ENCODE assay signal across 22 cellular contexts in the genomic region with DNA sequence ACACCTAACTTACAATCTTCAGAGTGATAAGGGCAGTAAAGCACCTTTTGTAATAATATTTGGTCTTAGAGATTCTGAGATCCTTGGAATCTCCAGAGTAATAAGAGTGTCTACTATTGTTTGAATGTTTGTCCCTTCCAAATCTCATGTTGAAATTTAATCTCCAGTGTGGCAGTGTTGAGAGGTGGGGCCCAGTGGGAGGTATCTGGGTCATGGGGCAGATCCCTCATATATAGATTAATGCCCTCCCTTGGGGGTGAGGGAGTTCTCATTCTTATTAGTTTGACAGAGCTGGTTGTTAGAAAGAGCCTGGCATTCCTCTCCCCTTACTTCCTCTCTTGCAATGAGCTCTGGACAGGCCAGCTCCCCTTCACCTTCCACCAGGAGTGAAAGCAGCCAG. TPM values are rescaled to one million over a fixed set of nuclear protein-coding genes. Genes with fewer than 3 reads are reported as not detected.
DNase-seq lines count a peak whose midpoint lies in the region; ATAC-seq and TF ChIP-seq lines count a peak whose summit lies in the region.
"Had no signal": no experiment of that assay in that cellular context is flagged by ENCODE, and none has a peak within 500 bp of the region (broad histone marks: within the 10 kb centered on the region; RNA-seq: fewer than 3 reads in every experiment).

No MANE protein-coding gene starts in this region.

- H3K27me3 ChIP-seq in body of pancreas = no peaks in the 10 kb centered on the region
- no peaks in the 10 kb centered on the region for H3K27me3 ChIP-seq in subcutaneous abdominal adipose tissue (ENCODE audit: control insufficient read depth in 5 of 5, insufficient read depth in 4 of 5, low read length in 5 of 5)
- H3K27me3 ChIP-seq: BE2C; BLaER1 treated with 17β-estradiol and CSF1 and Interleukin-3, amounts not matched to agents 10 nM and 100 nM had no signal

- TF ChIP-seq CTCF in body of pancreas (IDR thresholded peaks at IDR 0.05) = no peak

- H3K4me1 ChIP-seq in body of pancreas (peaks cover 4% of the 10 kb centered on the region), subcutaneous abdominal adipose tissue (ENCODE audit: control insufficient read depth in 5 of 5, insufficient read depth in 5 of 5, low read length in 5 of 5) (peaks cover 0 to 15% (median 6%) of the 10 kb centered on the region in 5 donors)
- H3K4me1 ChIP-seq: A549; BE2C; BLaER1 treated with 17β-estradiol and CSF1 and Interleukin-3, amounts not matched to agents 10 nM and 100 nM had no signal

- H3K36me3 Mint-ChIP-seq in activated naive CD4-positive, alpha-beta T cell treated with anti-CD3 and anti-CD28 coated beads, Interleukin-2, amount 50 U/mL, for 72 hours = no peaks in the 10 kb centered on the region
- H3K36me3 Mint-ChIP-seq: CD8-positive, alpha-beta memory T cell had no signal

- H3K36me3 ChIP-seq in body of pancreas (replicated peaks in 1 of 2; ENCODE audit: insufficient read depth in 1 of 2, low read depth in 2 of 2) = no peaks in the 10 kb centered on the region
- peaks cover 10 to 61% (median 38%) of the 10 kb centered on the region in 5 donors for H3K36me3 ChIP-seq in subcutaneous abdominal adipose tissue (ENCODE audit: control insufficient read depth in 5 of 5, insufficient read depth in 5 of 5, low read length in 5 of 5)
- H3K36me3 ChIP-seq: BE2C; BLaER1 treated with 17β-estradiol and CSF1 and Interleukin-3, amounts not matched to agents 10 nM and 100 nM had no signal

- H3K4me3 ChIP-seq in body of pancreas (no peak overlapping the region), subcutaneous abdominal adipose tissue (ENCODE audit: low read depth in 1 of 5, low read length in 5 of 5) (no peak overlapping the region)
- H3K4me3 ChIP-seq: A549; BLaER1 treated with 17β-estradiol and CSF1 and Interleukin-3, amounts not matched to agents 10 nM and 100 nM; GM12878; GM23338; HAP-1 had no signal

- H3K27ac ChIP-seq in body of pancreas = peak overlapping the region in 3 of 4 donors; percentile 2 to 45 (median 21)
- H3K27ac ChIP-seq in subcutaneous abdominal adipose tissue (ENCODE audit: low read depth, low read length) = peak overlapping the region; percentile 55
- H3K27ac ChIP-seq: A549; BLaER1 treated with 17β-estradiol and CSF1 and Interleukin-3, amounts not matched to agents 10 nM and 100 nM had no signal

- DNase-seq in NCI-H82 (lab: John Stamatoyannopoulos, UW) (peak; percentile 10), NCI-H82 treated with DMSO at 0.1 percent for 48 hours (lab: John Stamatoyannopoulos, UW; ENCODE audit: unreplicated experiment) (no peak), body of pancreas (no peak), mucosa of gallbladder (ENCODE audit: low spot score) (no peak)
- DNase-seq in activated naive CD4-positive, alpha-beta T cell treated with anti-CD3 and anti-CD28 coated beads, Interleukin-2, amount 50 U/mL, for 72 hours (ENCODE audit: low spot score in 2 of 2) = no peak
- DNase-seq: 8988T; ACHN; AML-193; BE2C; CD4-positive, alpha-beta T cell; CD8-positive, alpha-beta memory T cell; DMS 273 treated with DMSO at 0.1 percent for 48 hours; DMS79; EL; GDM1 had no signal

- TF ChIP-seq POLR2A in body of pancreas (IDR thresholded peaks at IDR 0.05) = no peak

- intact Hi-C loops in body of pancreas (cut with DNase I) = no loop called here

- ATAC-seq in body of pancreas = peak; percentile 27
- no peak for ATAC-seq in activated naive CD4-positive, alpha-beta T cell treated with anti-CD3 and anti-CD28 coated beads, Interleukin-2, amount 50 U/mL, for 72 hours
- ATAC-seq: A549, GM12878, GM23338 had no signal

- no peaks in the 10 kb centered on the region for H3K9me3 ChIP-seq in body of pancreas
- no peaks in the 10 kb centered on the region for H3K9me3 ChIP-seq in subcutaneous abdominal adipose tissue (ENCODE audit: control insufficient read depth in 5 of 5, low read length in 5 of 5)
- H3K9me3 ChIP-seq: A549; BE2C; BLaER1 treated with 17β-estradiol and CSF1 and Interleukin-3, amounts not matched to agents 10 nM and 100 nM; HAP-1 had no signal

- H3K9ac ChIP-seq in subcutaneous abdominal adipose tissue (ENCODE audit: low read length in 5 of 5) = no peak overlapping the region
- H3K9ac ChIP-seq: BLaER1 treated with 17β-estradiol and CSF1 and Interleukin-3, amounts not matched to agents 10 nM and 100 nM had no signal

- no peaks in the 10 kb centered on the region for H3K9me3 Mint-ChIP-seq in activated naive CD4-positive, alpha-beta T cell treated with anti-CD3 and anti-CD28 coated beads, Interleukin-2, amount 50 U/mL, for 72 hours
- H3K9me3 Mint-ChIP-seq: CD4-positive, alpha-beta T cell; CD8-positive, alpha-beta memory T cell; GM23338 had no signal

- H3K27ac Mint-ChIP-seq in activated naive CD4-positive, alpha-beta T cell treated with anti-CD3 and anti-CD28 coated beads, Interleukin-2, amount 50 U/mL, for 72 hours = peak overlapping the region in 1 of 2 donors; percentile 51
- H3K27ac Mint-ChIP-seq: CD4-positive, alpha-beta T cell; CD8-positive, alpha-beta memory T cell; GM23338 had no signal

RNA-seq across cellular contexts. Expression of a gene that starts 16.0 kb away (rescaled TPM):
- total RNA-seq in body of pancreas (10 to 100 TPM; 33.7 to 70.2 TPM), mucosa of gallbladder (13.7 TPM)
- total RNA-seq in activated naive CD4-positive, alpha-beta T cell treated with anti-CD3 and anti-CD28 coated beads, Interleukin-2, amount 50 U/mL, for 72 hours = not detected
- total RNA-seq: CD4-positive, alpha-beta T cell; GM12878 had no signal

RNA-seq across cellular contexts. Expression of a gene that starts 32.8 kb away (rescaled TPM):
- total RNA-seq in body of pancreas (1 to 10 TPM; 1.8 to 4.0 TPM), mucosa of gallbladder (not detected)
- not detected for total RNA-seq in activated naive CD4-positive, alpha-beta T cell treated with anti-CD3 and anti-CD28 coated beads, Interleukin-2, amount 50 U/mL, for 72 hours
- total RNA-seq: CD4-positive, alpha-beta T cell; CD8-positive, alpha-beta memory T cell; GM12878; GM23338; H4 had no signal

Comparison
In these comparisons a context has a peak if more than half of its experiments do, and no peak if none do; other contexts are left out.
1. RNA of a gene that starts 16.0 kb away (total RNA-seq): 33.7 to 70.2 TPM in body of pancreas and 13.7 TPM in mucosa of gallbladder (single experiment); not detected in activated naive CD4-positive, alpha-beta T cell treated with anti-CD3 and anti-CD28 coated beads, Interleukin-2, amount 50 U/mL, for 72 hours; every median in the first group is over 10 times any median in the second.